8 cellular contexts compared by ENCODE assay signal in genomic region chr10:38010150-38010903, GRCh38. TPM values are rescaled to one million over a fixed set of nuclear protein-coding genes. Genes with fewer than 3 reads are reported as not detected.
DNase-seq lines count a peak whose midpoint lies in the region; TF ChIP-seq lines count a peak whose summit lies in the region.

Gene ZNF33A, plus strand, starts transcription at chr10:38010675. Its CDS starts 1,667 bp downstream, at chr10:38012342.

- peak within 1 kb of the TSS; percentile 20 for H3K4me2 ChIP-seq in H9 (ENCODE audit: insufficient read depth, insufficient read length, low read length)

- no peak within 1 kb of the TSS for H2BK120ac ChIP-seq in H9 (ENCODE audit: low read depth, low read length, poor library complexity, severe bottlenecking)

- H3K36me3 Mint-ChIP-seq in H9 (ENCODE audit: insufficient read depth in 1 of 3, low read depth in 3 of 3) (peaks cover 16 to 26% (median 20%) of the 10 kb centered on the region in 3 experiments; a peak in 6 of 7 replicates), nephron progenitor cell (ENCODE audit: low read depth) (peaks cover 38% of the 10 kb centered on the region)
- peaks cover 25% of the 10 kb centered on the region for H3K36me3 Mint-ChIP-seq in stimulated activated naive CD8-positive, alpha-beta T cell treated with anti-CD3 and anti-CD28 coated beads, Interleukin-15, Interleukin-2, amounts not matched to agents 100 ng/mL and 50 ng/mL, for 24 hours (ENCODE audit: low read depth)

- no peak within 1 kb of the TSS for H3K4ac ChIP-seq in H9 (ENCODE audit: low read depth, low read length)

- H3T11ph ChIP-seq in H9 (ENCODE audit: low read length) = no peak within 1 kb of the TSS

- H3K79me1 ChIP-seq in H9 (ENCODE audit: insufficient read depth, low read depth, low read length, poor library complexity, severe bottlenecking) = no peaks in the 10 kb centered on the region

- H4K91ac ChIP-seq in H9 (ENCODE audit: insufficient read length, low read depth, low read length) = no peak within 1 kb of the TSS

- H3K27ac Mint-ChIP-seq in H9 = peak within 1 kb of the TSS; percentile 99 to 100 (median 99)
- peak within 1 kb of the TSS; percentile 99 for H3K27ac Mint-ChIP-seq in nephron progenitor cell
- peak within 1 kb of the TSS; percentile 98 for H3K27ac Mint-ChIP-seq in stimulated activated naive CD8-positive, alpha-beta T cell treated with anti-CD3 and anti-CD28 coated beads, Interleukin-15, Interleukin-2, amounts not matched to agents 100 ng/mL and 50 ng/mL, for 24 hours

- no peak within 1 kb of the TSS for H3K23ac ChIP-seq in H9 (ENCODE audit: insufficient read length, low read depth, low read length)

- WGBS in H9 (ENCODE audit: extremely low coverage, insufficient read length, low lambda C conversion rate) = no CpG with 5 or more reads among the region's 46 CpGs

- no peak within 1 kb of the TSS for H2BK5ac ChIP-seq in H9 (ENCODE audit: insufficient read length, low read length)

- peak within 1 kb of the TSS; percentile 50 for H3K18ac ChIP-seq in H9 (ENCODE audit: insufficient read length, low read depth, low read length)

- H3K4me3 Mint-ChIP-seq in H9 = peak within 1 kb of the TSS; percentile 92 to 93
- H3K4me3 Mint-ChIP-seq in nephron progenitor cell = peak within 1 kb of the TSS; percentile 86
- peak within 1 kb of the TSS; percentile 90 for H3K4me3 Mint-ChIP-seq in stimulated activated naive CD8-positive, alpha-beta T cell treated with anti-CD3 and anti-CD28 coated beads, Interleukin-15, Interleukin-2, amounts not matched to agents 100 ng/mL and 50 ng/mL, for 24 hours

- no peaks in the 10 kb centered on the region for H3K23me2 ChIP-seq in H9 (ENCODE audit: insufficient read length, low read depth, low read length, poor library complexity, severe bottlenecking)

- peaks cover 2% of the 10 kb centered on the region; the same call in 1 of the 2 replicates for H3K79me2 ChIP-seq in H9 (ENCODE audit: insufficient read depth, low read length)

- TF ChIP-seq CTCF in H9 (conservative IDR thresholded peaks at IDR 0.05) = no peak
- TF ChIP-seq CTCF in nephron progenitor cell (IDR thresholded peaks at IDR 0.05) = no peak

- H4K5ac ChIP-seq in H9 (ENCODE audit: insufficient read length, low read depth, low read length) = no peak within 1 kb of the TSS

- DNase-seq in H9 = peak; percentile 92
- DNase-seq in M059J (ENCODE audit: low read depth) = peak; percentile 84
- DNase-seq in SHP77 treated with DMSO at 0.1 percent for 48 hours (lab: John Stamatoyannopoulos, UW) = peak; percentile 92
- peak; percentile 97 for DNase-seq in activated effector memory CD4-positive, alpha-beta T cell treated with anti-CD3 and anti-CD28 coated beads, Interleukin-2, amount 50 U/mL, for 16 hours
- peak; percentile 87 for DNase-seq in fibroblast of the conjunctiva (ENCODE audit: low read depth)
- DNase-seq in nephron progenitor cell = peak; percentile 75

- H3K9me3 ChIP-seq in ES-I3 (ENCODE audit: control insufficient read depth, insufficient read depth, low read length) = no peaks in the 10 kb centered on the region
- H3K9me3 ChIP-seq in H9 (ENCODE audit: control insufficient read depth, low read depth, low read length) = no peaks in the 10 kb centered on the region

- peak within 1 kb of the TSS; percentile 62 for H3K9ac ChIP-seq in ES-I3 (ENCODE audit: low read depth, low read length)
- peak within 1 kb of the TSS; percentile 48 for H3K9ac ChIP-seq in H9 (ENCODE audit: extremely low read depth, insufficient read length, low read length)

- no peak within 1 kb of the TSS for H4K8ac ChIP-seq in H9 (replicated peaks; ENCODE audit: insufficient read length, low read depth, low read length)

- H3K27me3 ChIP-seq in H9 (ENCODE audit: insufficient read depth, low read length) = no peaks in the 10 kb centered on the region

- peak within 1 kb of the TSS; percentile 76; the same call in 1 of the 2 replicates for H3K14ac ChIP-seq in H9 (ENCODE audit: insufficient read depth, low read length)

- no peaks in the 10 kb centered on the region for H4K20me1 ChIP-seq in H9 (ENCODE audit: control insufficient read depth, insufficient read depth, insufficient read length)

- H3K9me3 Mint-ChIP-seq in H9 (peaks cover 19 to 21% of the 10 kb centered on the region in 2 experiments), nephron progenitor cell (peaks cover 16% of the 10 kb centered on the region)
- H3K9me3 Mint-ChIP-seq in stimulated activated naive CD8-positive, alpha-beta T cell treated with anti-CD3 and anti-CD28 coated beads, Interleukin-15, Interleukin-2, amounts not matched to agents 100 ng/mL and 50 ng/mL, for 24 hours = no peaks in the 10 kb centered on the region

- no peak within 1 kb of the TSS for H2AK5ac ChIP-seq in H9 (ENCODE audit: insufficient read length, low read length)

- no peak within 1 kb of the TSS for H2BK12ac ChIP-seq in H9 (ENCODE audit: insufficient read length, low read depth, low read length)

- no peak within 1 kb of the TSS for H3K27ac ChIP-seq in H9 (ENCODE audit: insufficient read length, low read depth, low read length)

- no peaks in the 10 kb centered on the region for H3K4me1 ChIP-seq in ES-I3 (ENCODE audit: insufficient read depth, low read length)
- H3K4me1 ChIP-seq in H9 (ENCODE audit: insufficient read depth, low read length) = no peaks in the 10 kb centered on the region

- H2AFZ ChIP-seq in H9 (ENCODE audit: low read length) = peak within 1 kb of the TSS; percentile 83

- H2BK20ac ChIP-seq in H9 (ENCODE audit: low read depth, low read length, poor library complexity, severe bottlenecking) = no peak within 1 kb of the TSS

- H2BK15ac ChIP-seq in H9 (ENCODE audit: low read depth, low read length) = no peak within 1 kb of the TSS

- H3K4me1 Mint-ChIP-seq in H9 (peaks cover 10 to 12% of the 10 kb centered on the region in 2 experiments), nephron progenitor cell (peaks cover 33% of the 10 kb centered on the region)
- peaks cover 43% of the 10 kb centered on the region for H3K4me1 Mint-ChIP-seq in stimulated activated naive CD8-positive, alpha-beta T cell treated with anti-CD3 and anti-CD28 coated beads, Interleukin-15, Interleukin-2, amounts not matched to agents 100 ng/mL and 50 ng/mL, for 24 hours (ENCODE audit: low read depth)

- H3K56ac ChIP-seq in H9 (ENCODE audit: insufficient read length, low read depth, low read length) = no peak within 1 kb of the TSS

- no peaks in the 10 kb centered on the region for H3K36me3 ChIP-seq in ES-I3 (ENCODE audit: insufficient read depth, low read length)

- H3K27me3 Mint-ChIP-seq in H9 (ENCODE audit: low read depth) = peaks cover 2% of the 10 kb centered on the region
- H3K27me3 Mint-ChIP-seq in nephron progenitor cell (ENCODE audit: low read depth, poor library complexity) = peaks cover 20% of the 10 kb centered on the region
- no peaks in the 10 kb centered on the region for H3K27me3 Mint-ChIP-seq in stimulated activated naive CD8-positive, alpha-beta T cell treated with anti-CD3 and anti-CD28 coated beads, Interleukin-15, Interleukin-2, amounts not matched to agents 100 ng/mL and 50 ng/mL, for 24 hours

RNA-seq across cellular contexts. Expression of gene ZNF33A, which starts in this region (rescaled TPM):
- 42.7 and 45.2 TPM in 2 replicates for total RNA-seq in H9 (2021)
- total RNA-seq in M059J (2014; rRNA removed; shearing (Covaris generic)) = 6.4 and 6.7 TPM in 2 replicates
